Comparison of ENCODE assay signal across 8 cellular contexts in the genomic region with DNA sequence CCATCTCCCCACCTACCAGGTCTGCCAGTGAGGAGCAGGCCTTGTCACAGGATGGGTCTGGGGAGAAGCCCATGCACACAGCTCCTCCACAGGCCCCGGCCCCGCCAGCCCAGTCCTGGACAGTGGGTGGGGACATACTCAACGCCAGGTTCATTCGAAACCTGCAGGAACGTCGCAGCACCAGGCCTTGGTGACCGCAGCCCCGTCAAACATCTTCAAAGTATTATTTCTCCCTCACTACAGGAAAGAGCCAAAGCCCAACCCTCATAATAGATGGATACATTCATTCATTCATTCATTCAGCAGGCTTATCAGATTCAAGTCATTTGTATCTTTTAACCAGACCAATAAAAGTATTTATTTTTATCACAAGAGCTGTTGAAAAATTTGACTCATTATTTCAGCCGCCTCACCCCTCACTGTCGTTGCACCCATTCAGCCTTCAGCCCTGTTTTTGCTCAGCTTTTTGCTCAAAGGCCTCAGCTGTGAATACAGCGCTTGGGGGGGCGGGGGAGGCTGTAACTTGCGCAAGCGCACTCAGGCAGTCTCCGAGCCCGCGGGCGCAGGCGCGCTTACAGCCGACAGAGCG. TPM values are rescaled to one million over a fixed set of nuclear protein-coding genes. Genes with fewer than 3 reads are reported as not detected.
DNase-seq lines count a peak whose midpoint lies in the region; ATAC-seq, FAIRE-seq and TF ChIP-seq lines count a peak whose summit lies in the region.

No MANE protein-coding gene starts in this region.

- peak overlapping the region; percentile 27; the same call in 1 of the 2 replicates for H3K9ac ChIP-seq in HepG2 (ENCODE audit: insufficient read depth, low read depth, low read length)

- H3K9me3 ChIP-seq in HepG2 (ENCODE audit: low read length), result no peaks in the 10 kb centered on the region

- POLR2A ChIA-PET in HepG2 (lab: Yijun Ruan, JAX), result interaction anchor here (0.6 to 2.6 kb wide), 8 partner anchors 9 to 74 kb away, joined by 3 to 27 read pairs (median 9); a partner anchor contains a TSS

- H3K27ac ChIP-seq in HepG2 (ENCODE audit: extremely low read length, insufficient read depth, low read length), result no peak overlapping the region

- H3K4me1 ChIP-seq in HepG2 (ENCODE audit: insufficient read depth, low read length), result peaks cover 39% of the 10 kb centered on the region

- peak overlapping the region; percentile 77 for H3K4me2 ChIP-seq in HepG2 (ENCODE audit: low read depth, low read length)

- H4K20me1 ChIP-seq in HepG2 (ENCODE audit: insufficient read depth, low read length), result no peaks in the 10 kb centered on the region

- H2AFZ ChIP-seq in HepG2 (ENCODE audit: low read length), result no peak overlapping the region

- TF ChIP-seq POLR2A in HepG2 (IDR thresholded peaks at IDR 0.05; ENCODE audit: insufficient read depth in 1 of 2, low read depth in 2 of 2, low read length in 2 of 2), result no peak

- intact Hi-C loops in HepG2 (cut with micrococcal nuclease; ENCODE audit: unreplicated experiment), result loop anchor here (1.0 to 2.0 kb wide), 2 partner anchors 26 to 49 kb away; a partner anchor contains a TSS

- no peak for TF ChIP-seq RAD21 in HepG2 (CRISPR knock-in tag; IDR thresholded peaks at IDR 0.05)

- ATAC-seq in SK-N-SH treated with all-trans-retinoic acid at 6 μM for 48 hours (peak; percentile 1; the same call in 1 of the 3 replicates), HepG2 (peak; percentile 1; the same call in 1 of the 3 replicates), HG02623 (IDR thresholded peaks at IDR 0.05; ENCODE audit: unreplicated experiment) (no peak)

- peaks cover 10 to 44% of the 10 kb centered on the region in 2 experiments; a peak in 3 of 5 replicates for H3K36me3 ChIP-seq in HepG2 (replicated peaks in 1 of 2; ENCODE audit: control insufficient read depth in 1 of 2, insufficient read depth in 2 of 2, low read length in 2 of 2)

- peaks cover 21% of the 10 kb centered on the region for H3K79me2 ChIP-seq in HepG2 (ENCODE audit: insufficient read depth, low read length)

- CTCF ChIA-PET in HepG2 (lab: Yijun Ruan, JAX; ENCODE audit: low intra/inter-chr PET ratio, low total read pairs), result no interaction called here

- H3K4me3 ChIP-seq in AG09309 (ENCODE audit: control insufficient read depth, low read depth, low read length) (peak overlapping the region; percentile 80), HFF-Myc (replicated peaks; ENCODE audit: low read depth, low read length) (peak overlapping the region; percentile 96), HepG2 (replicated peaks in 1 of 3; ENCODE audit: insufficient read depth in 1 of 3, low read depth in 2 of 3, low read length in 3 of 3) (peak overlapping the region; percentile 67 to 98 (median 94); a peak in 5 of 6 replicates)

- TF ChIP-seq EP300 in HepG2 (IDR thresholded peaks at IDR 0.05; ENCODE audit: low read depth in 2 of 2, low read length in 2 of 2), result no peak
- TF ChIP-seq EP300 in HepG2 (CRISPR knock-in tag; IDR thresholded peaks at IDR 0.05; ENCODE audit: borderline replicate concordance), result no peak

- 32% methylated on average over 22 of the region's 22 CpGs for WGBS in HepG2 (ENCODE audit: low lambda C conversion rate)

- no peaks in the 10 kb centered on the region; a peak in 1 of 5 replicates for H3K27me3 ChIP-seq in HepG2 (ENCODE audit: control insufficient read depth in 1 of 2, insufficient read depth in 2 of 2, low read length in 2 of 2)

- no peak for TF ChIP-seq CTCF in AG09309 (IDR thresholded peaks at IDR 0.05; ENCODE audit: control insufficient read depth, insufficient read depth, low read depth, low read length, missing control alignments)
- TF ChIP-seq CTCF in HFF-Myc (IDR thresholded peaks at IDR 0.05; ENCODE audit: low read depth, low read length, missing control alignments), result no peak
- 0 out of 2 replicates have a peak, but pooled peaks have one; percentile 10 for TF ChIP-seq CTCF in HepG2 (CRISPR knock-in tag; IDR thresholded peaks at IDR 0.05)

- DNase-seq in AG09309 (ENCODE audit: low read depth) (peak; percentile 54), HFF-Myc (ENCODE audit: extremely low read depth, low read depth) (no peak), cerebellum (ENCODE audit: low spot score) (peak; percentile 95), HepG2 (ENCODE audit: low spot score) (no peak), NOMO-1 treated with DMSO at 0.1 percent for 48 hours (lab: John Stamatoyannopoulos, UW; ENCODE audit: unreplicated experiment) (no peak)
- peak; percentile 92 for DNase-seq in stimulated activated CD8-positive, alpha-beta memory T cell treated with anti-CD3 and anti-CD28 coated beads, Interleukin-12 subunit alpha, Interleukin-12 subunit beta, amount 100 ng/mL, for 1 hour (ENCODE audit: low read depth)

- in situ Hi-C loops in HepG2 (cut with HindIII; ENCODE audit: extremely low pct_ligation_motif_present, low pct_unique_long_range_greater_than_20kb), result no loop called here

- peak; percentile 65 for FAIRE-seq in HepG2 (lab: Jason Lieb, UNC)

- BruUV-seq in HepG2 (replicated peaks; lab: Mats Ljungman, UMichigan), result TSS peak; percentile 70

RNA-seq across cellular contexts. Expression of a gene that starts 0.4 kb away (rescaled TPM):
- total RNA-seq in cerebellum, result 8.4 TPM
- 9.2 and 12.0 TPM in 2 replicates for total RNA-seq in HepG2 (2016; rRNA removed; fragmentation: Illumina TruSeq; extraction: Trizol)
- total RNA-seq in HepG2 (2016; cell fraction: cytosol; rRNA removed; fragmentation: Illumina TruSeq; extraction: Trizol; ENCODE audit: low read depth), result 33.8 and 41.8 TPM in 2 replicates
- 8.9 and 10.1 TPM in 2 replicates for total RNA-seq in HepG2 (2016; cell fraction: insoluble cytoplasmic fraction; rRNA removed; fragmentation: Illumina TruSeq; extraction: Trizol)
- 12.4 and 18.6 TPM in 2 replicates for total RNA-seq in HepG2 (2016; cell fraction: membrane; rRNA removed; fragmentation: Illumina TruSeq; extraction: Trizol)
- 12.8 and 13.7 TPM in 2 replicates for total RNA-seq in HepG2 (2016; cell fraction: nucleus; rRNA removed; fragmentation: Illumina TruSeq; extraction: Trizol)
- 26.2 and 30.1 TPM in 2 replicates for polyA plus RNA-seq in HepG2 (2011; rRNA removed)
- polyA plus RNA-seq in HepG2 (2011; cell fraction: cytosol; rRNA removed), result 17.0 and 17.6 TPM in 2 replicates
- 79.6 and 93.9 TPM in 2 replicates for polyA plus RNA-seq in HepG2 (2011; cell fraction: nucleus; rRNA removed)
- polyA plus RNA-seq in HepG2 (2012), result 22.0 and 33.4 TPM in 2 replicates
- polyA plus RNA-seq in HepG2 (2016; cell fraction: cytosol; fragmentation: Illumina TruSeq; extraction: Trizol; ENCODE audit: low read depth), result 10.0 and 11.2 TPM in 2 replicates
- 12.8 and 17.8 TPM in 2 replicates for polyA plus RNA-seq in HepG2 (2016; cell fraction: insoluble cytoplasmic fraction; fragmentation: Illumina TruSeq; extraction: Trizol; ENCODE audit: low read depth)
- 15.4 and 15.6 TPM in 2 replicates for polyA plus RNA-seq in HepG2 (2016; cell fraction: membrane; fragmentation: Illumina TruSeq; extraction: Trizol; ENCODE audit: low read depth)
- 42.7 and 49.6 TPM in 2 replicates for polyA plus RNA-seq in HepG2 (2016; cell fraction: nucleus; fragmentation: Illumina TruSeq; extraction: Trizol; ENCODE audit: insufficient read depth, low read depth)
- polyA minus RNA-seq in HepG2 (2011; rRNA and poly(A)+ RNA removed; ENCODE audit: low replicate concordance), result 24.3 and 32.9 TPM in 2 replicates
- 13.4 and 18.0 TPM in 2 replicates for polyA minus RNA-seq in HepG2 (2011; cell fraction: cytosol; rRNA and poly(A)+ RNA removed)
- 13.8 and 16.6 TPM in 2 replicates for polyA minus RNA-seq in HepG2 (2011; cell fraction: nucleus; rRNA and poly(A)+ RNA removed)

RNA-seq across cellular contexts. Expression of a gene that starts 19.9 kb away (rescaled TPM):
- total RNA-seq in cerebellum, result 58.2 TPM
- total RNA-seq in HepG2 (2016; rRNA removed; fragmentation: Illumina TruSeq; extraction: Trizol), result 5.4 and 9.2 TPM in 2 replicates
- 3.2 and 3.8 TPM in 2 replicates for total RNA-seq in HepG2 (2016; cell fraction: cytosol; rRNA removed; fragmentation: Illumina TruSeq; extraction: Trizol; ENCODE audit: low read depth)
- total RNA-seq in HepG2 (2016; cell fraction: insoluble cytoplasmic fraction; rRNA removed; fragmentation: Illumina TruSeq; extraction: Trizol), result 4.1 and 8.8 TPM in 2 replicates
- total RNA-seq in HepG2 (2016; cell fraction: membrane; rRNA removed; fragmentation: Illumina TruSeq; extraction: Trizol), result 4.9 and 5.1 TPM in 2 replicates
- total RNA-seq in HepG2 (2016; cell fraction: nucleus; rRNA removed; fragmentation: Illumina TruSeq; extraction: Trizol), result 15.0 and 18.1 TPM in 2 replicates
- 23.4 and 23.6 TPM in 2 replicates for polyA plus RNA-seq in HepG2 (2011; rRNA removed)
- polyA plus RNA-seq in HepG2 (2011; cell fraction: cytosol; rRNA removed), result 10.8 and 11.0 TPM in 2 replicates
- polyA plus RNA-seq in HepG2 (2011; cell fraction: nucleus; rRNA removed), result 109 and 119 TPM in 2 replicates
- polyA plus RNA-seq in HepG2 (2012), result 20.0 and 22.9 TPM in 2 replicates
- 5.4 and 5.6 TPM in 2 replicates for polyA plus RNA-seq in HepG2 (2016; cell fraction: cytosol; fragmentation: Illumina TruSeq; extraction: Trizol; ENCODE audit: low read depth)
- polyA plus RNA-seq in HepG2 (2016; cell fraction: insoluble cytoplasmic fraction; fragmentation: Illumina TruSeq; extraction: Trizol; ENCODE audit: low read depth), result 9.1 and 11.5 TPM in 2 replicates
- 6.3 and 6.4 TPM in 2 replicates for polyA plus RNA-seq in HepG2 (2016; cell fraction: membrane; fragmentation: Illumina TruSeq; extraction: Trizol; ENCODE audit: low read depth)
- polyA plus RNA-seq in HepG2 (2016; cell fraction: nucleus; fragmentation: Illumina TruSeq; extraction: Trizol; ENCODE audit: insufficient read depth, low read depth), result 79.3 and 83.9 TPM in 2 replicates
- 1.2 and 8.8 TPM in 2 replicates for polyA minus RNA-seq in HepG2 (2011; rRNA and poly(A)+ RNA removed; ENCODE audit: low replicate concordance)
- 5.5 and 8.2 TPM in 2 replicates for polyA minus RNA-seq in HepG2 (2011; cell fraction: cytosol; rRNA and poly(A)+ RNA removed)
- 26.5 and 34.9 TPM in 2 replicates for polyA minus RNA-seq in HepG2 (2011; cell fraction: nucleus; rRNA and poly(A)+ RNA removed)

RNA-seq across cellular contexts. Expression of a gene that starts 26.3 kb away (rescaled TPM):
- total RNA-seq in cerebellum, result 17.2 TPM
- 48.2 and 58.5 TPM in 2 replicates for total RNA-seq in HepG2 (2016; rRNA removed; fragmentation: Illumina TruSeq; extraction: Trizol)
- 9.9 and 11.7 TPM in 2 replicates for total RNA-seq in HepG2 (2016; cell fraction: cytosol; rRNA removed; fragmentation: Illumina TruSeq; extraction: Trizol; ENCODE audit: low read depth)
- 43.8 and 64.1 TPM in 2 replicates for total RNA-seq in HepG2 (2016; cell fraction: insoluble cytoplasmic fraction; rRNA removed; fragmentation: Illumina TruSeq; extraction: Trizol)
- 14.7 and 16.1 TPM in 2 replicates for total RNA-seq in HepG2 (2016; cell fraction: membrane; rRNA removed; fragmentation: Illumina TruSeq; extraction: Trizol)
- total RNA-seq in HepG2 (2016; cell fraction: nucleus; rRNA removed; fragmentation: Illumina TruSeq; extraction: Trizol), result 33.4 and 42.1 TPM in 2 replicates
- 57.0 and 73.4 TPM in 2 replicates for polyA plus RNA-seq in HepG2 (2011; rRNA removed)
- 44.3 and 47.6 TPM in 2 replicates for polyA plus RNA-seq in HepG2 (2011; cell fraction: cytosol; rRNA removed)
- 176 and 215 TPM in 2 replicates for polyA plus RNA-seq in HepG2 (2011; cell fraction: nucleus; rRNA removed)
- polyA plus RNA-seq in HepG2 (2012), result 35.4 and 40.2 TPM in 2 replicates
- 4.3 and 4.8 TPM in 2 replicates for polyA plus RNA-seq in HepG2 (2016; cell fraction: cytosol; fragmentation: Illumina TruSeq; extraction: Trizol; ENCODE audit: low read depth)
- polyA plus RNA-seq in HepG2 (2016; cell fraction: insoluble cytoplasmic fraction; fragmentation: Illumina TruSeq; extraction: Trizol; ENCODE audit: low read depth), result 46.1 and 47.6 TPM in 2 replicates
- 7.5 and 9.2 TPM in 2 replicates for polyA plus RNA-seq in HepG2 (2016; cell fraction: membrane; fragmentation: Illumina TruSeq; extraction: Trizol; ENCODE audit: low read depth)
- 108 and 114 TPM in 2 replicates for polyA plus RNA-seq in HepG2 (2016; cell fraction: nucleus; fragmentation: Illumina TruSeq; extraction: Trizol; ENCODE audit: insufficient read depth, low read depth)
- 75.0 and 80.4 TPM in 2 replicates for polyA minus RNA-seq in HepG2 (2011; rRNA and poly(A)+ RNA removed; ENCODE audit: low replicate concordance)
- polyA minus RNA-seq in HepG2 (2011; cell fraction: cytosol; rRNA and poly(A)+ RNA removed), result 21.7 and 23.2 TPM in 2 replicates
- polyA minus RNA-seq in HepG2 (2011; cell fraction: nucleus; rRNA and poly(A)+ RNA removed), result 26.1 and 30.2 TPM in 2 replicates

RNA-seq across cellular contexts. Expression of a gene that starts 28.9 kb away (rescaled TPM):
- 51.7 TPM for total RNA-seq in cerebellum
- 125 and 143 TPM in 2 replicates for total RNA-seq in HepG2 (2016; rRNA removed; fragmentation: Illumina TruSeq; extraction: Trizol)
- total RNA-seq in HepG2 (2016; cell fraction: cytosol; rRNA removed; fragmentation: Illumina TruSeq; extraction: Trizol; ENCODE audit: low read depth), result 32.6 TPM in 2 replicates
- total RNA-seq in HepG2 (2016; cell fraction: insoluble cytoplasmic fraction; rRNA removed; fragmentation: Illumina TruSeq; extraction: Trizol), result 120 and 146 TPM in 2 replicates
- total RNA-seq in HepG2 (2016; cell fraction: membrane; rRNA removed; fragmentation: Illumina TruSeq; extraction: Trizol), result 53.3 and 56.2 TPM in 2 replicates
- 38.3 and 39.9 TPM in 2 replicates for total RNA-seq in HepG2 (2016; cell fraction: nucleus; rRNA removed; fragmentation: Illumina TruSeq; extraction: Trizol)
- 120 and 131 TPM in 2 replicates for polyA plus RNA-seq in HepG2 (2011; rRNA removed)
- polyA plus RNA-seq in HepG2 (2011; cell fraction: cytosol; rRNA removed), result 137 and 149 TPM in 2 replicates
- polyA plus RNA-seq in HepG2 (2011; cell fraction: nucleus; rRNA removed), result 25.6 and 35.8 TPM in 2 replicates
- polyA plus RNA-seq in HepG2 (2012), result 83.8 and 84.0 TPM in 2 replicates
- 28.1 and 28.2 TPM in 2 replicates for polyA plus RNA-seq in HepG2 (2016; cell fraction: cytosol; fragmentation: Illumina TruSeq; extraction: Trizol; ENCODE audit: low read depth)
- polyA plus RNA-seq in HepG2 (2016; cell fraction: insoluble cytoplasmic fraction; fragmentation: Illumina TruSeq; extraction: Trizol; ENCODE audit: low read depth), result 143 and 157 TPM in 2 replicates
- 41.0 and 43.8 TPM in 2 replicates for polyA plus RNA-seq in HepG2 (2016; cell fraction: membrane; fragmentation: Illumina TruSeq; extraction: Trizol; ENCODE audit: low read depth)
- 60.4 and 64.4 TPM in 2 replicates for polyA plus RNA-seq in HepG2 (2016; cell fraction: nucleus; fragmentation: Illumina TruSeq; extraction: Trizol; ENCODE audit: insufficient read depth, low read depth)
- polyA minus RNA-seq in HepG2 (2011; rRNA and poly(A)+ RNA removed; ENCODE audit: low replicate concordance), result 114 and 157 TPM in 2 replicates
- 64.3 and 74.7 TPM in 2 replicates for polyA minus RNA-seq in HepG2 (2011; cell fraction: cytosol; rRNA and poly(A)+ RNA removed)
- polyA minus RNA-seq in HepG2 (2011; cell fraction: nucleus; rRNA and poly(A)+ RNA removed), result 20.7 and 27.8 TPM in 2 replicates

RNA-seq across cellular contexts. Expression of a gene that starts 29.5 kb away (rescaled TPM):
- total RNA-seq in cerebellum (26.9 TPM), HepG2 (2016; rRNA removed; fragmentation: Illumina TruSeq; extraction: Trizol) (19.5 and 38.4 TPM in 2 replicates)
- total RNA-seq in HepG2 (2016; cell fraction: cytosol; rRNA removed; fragmentation: Illumina TruSeq; extraction: Trizol; ENCODE audit: low read depth), result 5.1 and 5.4 TPM in 2 replicates
- total RNA-seq in HepG2 (2016; cell fraction: insoluble cytoplasmic fraction; rRNA removed; fragmentation: Illumina TruSeq; extraction: Trizol), result 13.2 and 42.6 TPM in 2 replicates
- 19.2 and 21.3 TPM in 2 replicates for total RNA-seq in HepG2 (2016; cell fraction: membrane; rRNA removed; fragmentation: Illumina TruSeq; extraction: Trizol)
- 91.7 and 92.9 TPM in 2 replicates for total RNA-seq in HepG2 (2016; cell fraction: nucleus; rRNA removed; fragmentation: Illumina TruSeq; extraction: Trizol)
- 24.2 and 26.3 TPM in 2 replicates for polyA plus RNA-seq in HepG2 (2011; rRNA removed)
- polyA plus RNA-seq in HepG2 (2011; cell fraction: cytosol; rRNA removed), result 7.9 and 8.8 TPM in 2 replicates
- 65.0 and 73.1 TPM in 2 replicates for polyA plus RNA-seq in HepG2 (2011; cell fraction: nucleus; rRNA removed)
- polyA plus RNA-seq in HepG2 (2012), result 21.8 and 27.4 TPM in 2 replicates
- 1.3 and 1.7 TPM in 2 replicates for polyA plus RNA-seq in HepG2 (2016; cell fraction: cytosol; fragmentation: Illumina TruSeq; extraction: Trizol; ENCODE audit: low read depth)
- 13.5 and 21.2 TPM in 2 replicates for polyA plus RNA-seq in HepG2 (2016; cell fraction: insoluble cytoplasmic fraction; fragmentation: Illumina TruSeq; extraction: Trizol; ENCODE audit: low read depth)
- polyA plus RNA-seq in HepG2 (2016; cell fraction: membrane; fragmentation: Illumina TruSeq; extraction: Trizol; ENCODE audit: low read depth), result 3.0 and 3.3 TPM in 2 replicates
- 51.3 and 58.2 TPM in 2 replicates for polyA plus RNA-seq in HepG2 (2016; cell fraction: nucleus; fragmentation: Illumina TruSeq; extraction: Trizol; ENCODE audit: insufficient read depth, low read depth)
- polyA minus RNA-seq in HepG2 (2011; rRNA and poly(A)+ RNA removed; ENCODE audit: low replicate concordance), result 75.0 and 146 TPM in 2 replicates
- polyA minus RNA-seq in HepG2 (2011; cell fraction: cytosol; rRNA and poly(A)+ RNA removed), result 20.5 and 21.2 TPM in 2 replicates
- polyA minus RNA-seq in HepG2 (2011; cell fraction: nucleus; rRNA and poly(A)+ RNA removed), result 501 and 572 TPM in 2 replicates

Comparison
In these comparisons a context has a peak if more than half of its experiments do, and no peak if none do; other contexts are left out.
1. DNase-seq: peak in AG09309 (single experiment), cerebellum (single experiment) and stimulated activated CD8-positive, alpha-beta memory T cell treated with anti-CD3 and anti-CD28 coated beads, Interleukin-12 subunit alpha, Interleukin-12 subunit beta, amount 100 ng/mL, for 1 hour (single experiment); none in HFF-Myc (single experiment), HepG2 (single experiment) and NOMO-1 treated with DMSO at 0.1 percent for 48 hours (single experiment).
2. Peak in every context shown above with its lines, with median percentiles within 50 percentile points of each other: H3K4me3 ChIP-seq.